Comparison of ENCODE assay signal across 11 cellular contexts in the genomic region with DNA sequence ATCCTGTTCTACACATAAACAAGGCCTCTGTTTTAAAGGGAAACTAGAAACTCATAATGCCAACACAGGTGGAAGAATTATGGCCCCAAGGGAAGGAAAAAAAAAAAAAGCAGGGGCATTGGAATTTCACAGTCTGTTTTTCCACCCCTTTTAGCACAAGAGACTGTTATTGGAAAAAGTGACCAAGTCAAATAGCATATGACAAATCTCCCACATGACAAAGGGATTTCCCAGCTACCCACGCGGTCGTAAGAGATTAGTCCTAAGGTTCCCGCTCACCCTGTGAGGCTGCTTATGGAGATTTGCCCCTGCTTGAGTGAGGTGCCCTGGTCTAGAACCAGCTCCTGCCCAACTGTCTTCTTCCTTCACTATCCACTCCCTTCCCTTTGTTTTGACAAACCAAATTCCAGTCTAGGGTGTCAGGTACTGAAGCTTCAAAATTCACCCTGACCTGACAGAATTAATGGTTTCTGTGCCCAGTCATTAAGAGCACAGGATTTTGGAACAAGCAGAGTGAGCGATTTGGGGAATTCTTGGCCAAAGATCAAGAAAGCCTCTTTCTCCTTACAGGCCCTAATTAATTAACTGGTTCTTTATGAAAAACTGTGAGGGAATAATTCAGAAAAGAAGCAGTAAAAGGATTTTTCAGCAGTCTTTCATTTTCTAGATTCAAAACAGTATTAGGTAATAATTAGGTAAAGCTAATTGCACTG.
A peak's percentile ranks its signal among the peaks of the same experiment; 100 is the strongest.
DNase-seq lines count a peak whose midpoint lies in the region; ATAC-seq and TF ChIP-seq lines count a peak whose summit lies in the region.
"Had no signal": no experiment of that assay in that cellular context is flagged by ENCODE, and none has a peak within 500 bp of the region (broad histone marks: within the 10 kb centered on the region; RNA-seq: fewer than 3 reads in every experiment).

No MANE protein-coding gene starts in this region.

- H3K36me3 ChIP-seq in MG63 = no peaks in the 10 kb centered on the region
- H3K36me3 ChIP-seq: left lung had no signal

- no peak overlapping the region for H3K4me3 Mint-ChIP-seq in activated T-helper 1 cell treated with anti-CD3 and anti-CD28 coated beads, Interleukin-12 subunit alpha, Interleukin-12 subunit beta, Interleukin-2, Interleukin-4 antibody, amounts not matched to agents 30 ng/mL and 10 ng/mL and 1 ng/mL, durations not matched to agents 14 hours and 24 hours and 36 hours

- intact Hi-C loops in activated T-helper 1 cell treated with anti-CD3 and anti-CD28 coated beads, Interleukin-12 subunit alpha, Interleukin-12 subunit beta, Interleukin-2, Interleukin-4 antibody, amounts not matched to agents 30 ng/mL and 10 ng/mL and 1 ng/mL, durations not matched to agents 14 hours and 24 hours and 36 hours (cut with micrococcal nuclease) = no loop called here
- intact Hi-C loops in left ventricle myocardium superior (cut with micrococcal nuclease) = no loop called here

- ATAC-seq in left ventricle myocardium superior (peak; percentile 8), SK-N-SH treated with all-trans-retinoic acid at 6 μM for 48 hours (no peak), HG03108 (IDR thresholded peaks at IDR 0.05; ENCODE audit: unreplicated experiment) (no peak)
- ATAC-seq: left lung had no signal

- POLR2A ChIA-PET in HEK293T (lab: Yijun Ruan, JAX) = no interaction called here

- no peaks in the 10 kb centered on the region for H3K27me3 Mint-ChIP-seq in activated T-helper 1 cell treated with anti-CD3 and anti-CD28 coated beads, Interleukin-12 subunit alpha, Interleukin-12 subunit beta, Interleukin-2, Interleukin-4 antibody, amounts not matched to agents 30 ng/mL and 10 ng/mL and 1 ng/mL, durations not matched to agents 14 hours and 24 hours and 36 hours (ENCODE audit: insufficient read depth)

- H3K9me3 ChIP-seq in MG63 = no peaks in the 10 kb centered on the region
- H3K9me3 ChIP-seq: left lung had no signal

- CTCF ChIA-PET in HEK293T (lab: Yijun Ruan, JAX) = interaction anchor here (0.6 kb wide), 1 partner anchor 85 kb away, joined by 4 read pairs; no protein-coding TSS in a partner anchor

- DNase-seq in HEK293T (ENCODE audit: extremely low spot score) = no peak
- no peak for DNase-seq in activated T-helper 1 cell treated with anti-CD3 and anti-CD28 coated beads, Interleukin-12 subunit alpha, Interleukin-12 subunit beta, Interleukin-2, Interleukin-4 antibody, amounts not matched to agents 30 ng/mL and 10 ng/mL and 1 ng/mL, durations not matched to agents 14 hours and 24 hours and 36 hours (ENCODE audit: low spot score)
- no peak for DNase-seq in left ventricle myocardium superior
- peak; percentile 38 for DNase-seq in stimulated activated CD4-positive, alpha-beta T cell treated with anti-CD3 and anti-CD28 coated beads, Interleukin-4, amount 100 ng/mL, for 24 hours
- DNase-seq in MG63 = no peak
- no peak for DNase-seq in AG08396 (ENCODE audit: low spot score)
- DNase-seq: DMS53, left lung, T1000 had no signal

- H3K4me3 ChIP-seq in MG63 = no peak overlapping the region
- H3K4me3 ChIP-seq: left lung had no signal

- no peaks in the 10 kb centered on the region for H3K9me3 Mint-ChIP-seq in activated T-helper 1 cell treated with anti-CD3 and anti-CD28 coated beads, Interleukin-12 subunit alpha, Interleukin-12 subunit beta, Interleukin-2, Interleukin-4 antibody, amounts not matched to agents 30 ng/mL and 10 ng/mL and 1 ng/mL, durations not matched to agents 14 hours and 24 hours and 36 hours

- H3K36me3 Mint-ChIP-seq in activated T-helper 1 cell treated with anti-CD3 and anti-CD28 coated beads, Interleukin-12 subunit alpha, Interleukin-12 subunit beta, Interleukin-2, Interleukin-4 antibody, amounts not matched to agents 30 ng/mL and 10 ng/mL and 1 ng/mL, durations not matched to agents 14 hours and 24 hours and 36 hours (ENCODE audit: low read depth) = no peaks in the 10 kb centered on the region

- no peaks in the 10 kb centered on the region; the same call in 1 of the 2 replicates for H3K27me3 ChIP-seq in MG63
- H3K27me3 ChIP-seq: left lung had no signal

- peak overlapping the region; percentile 49 for H3K27ac Mint-ChIP-seq in activated T-helper 1 cell treated with anti-CD3 and anti-CD28 coated beads, Interleukin-12 subunit alpha, Interleukin-12 subunit beta, Interleukin-2, Interleukin-4 antibody, amounts not matched to agents 30 ng/mL and 10 ng/mL and 1 ng/mL, durations not matched to agents 14 hours and 24 hours and 36 hours

- peaks cover 13% of the 10 kb centered on the region for H3K4me1 Mint-ChIP-seq in activated T-helper 1 cell treated with anti-CD3 and anti-CD28 coated beads, Interleukin-12 subunit alpha, Interleukin-12 subunit beta, Interleukin-2, Interleukin-4 antibody, amounts not matched to agents 30 ng/mL and 10 ng/mL and 1 ng/mL, durations not matched to agents 14 hours and 24 hours and 36 hours (ENCODE audit: low read depth)

TF ChIP-seq in HEK293T, 16 proteins besides CTCF, POLR2A, EP300 and RAD21:
- no peak for TF ChIP-seq ELF4 (IDR thresholded peaks at IDR 0.05)
- no peak for TF ChIP-seq FOXA1 (IDR thresholded peaks at IDR 0.05)
- TF ChIP-seq TARDBP (IDR thresholded peaks at IDR 0.05) = no peak
- no peak for TF ChIP-seq FOXM1 (IDR thresholded peaks at IDR 0.05; ENCODE audit: borderline replicate concordance)
- no peak for TF ChIP-seq BHLHE40 (IDR thresholded peaks at IDR 0.05; ENCODE audit: borderline replicate concordance)
- no peak for TF ChIP-seq SUZ12 (IDR thresholded peaks at IDR 0.05)
- TF ChIP-seq NFRKB (IDR thresholded peaks at IDR 0.05) = no peak
- no peak for TF ChIP-seq LEF1 (IDR thresholded peaks at IDR 0.05; ENCODE audit: borderline replicate concordance)
- TF ChIP-seq FOXK2 (IDR thresholded peaks at IDR 0.05) = no peak
- TF ChIP-seq SP1 (IDR thresholded peaks at IDR 0.05) = no peak
- no peak for TF ChIP-seq HDGF (IDR thresholded peaks at IDR 0.05; ENCODE audit: borderline replicate concordance)
- TF ChIP-seq PKNOX1 (IDR thresholded peaks at IDR 0.05) = no peak
- peak; percentile 62 for TF ChIP-seq ZNF384 (IDR thresholded peaks at IDR 0.05)
- 0 out of 2 replicates have a peak, but pooled peaks have one; percentile 26 for TF ChIP-seq L3MBTL2 (conservative IDR thresholded peaks at IDR 0.05)
- no peak for TF ChIP-seq ARNT (IDR thresholded peaks at IDR 0.05)
- TF ChIP-seq CTBP1 (IDR thresholded peaks at IDR 0.05; ENCODE audit: borderline replicate concordance) = no peak

TF ChIP-seq in SK-N-SH treated with all-trans-retinoic acid at 6 μM for 48 hours, 23 proteins besides CTCF, POLR2A, EP300 and RAD21 (continues in another document):
- TF ChIP-seq ARNTL (CRISPR knock-in tag; IDR thresholded peaks at IDR 0.05; ENCODE audit: borderline replicate concordance, low read depth) (no peak), TCF4 (CRISPR knock-in tag; IDR thresholded peaks at IDR 0.05; ENCODE audit: borderline replicate concordance) (no peak), ZFP30 (CRISPR knock-in tag; IDR thresholded peaks at IDR 0.05) (no peak), OSR1 (CRISPR knock-in tag; IDR thresholded peaks at IDR 0.05) (no peak), ZC3H10 (CRISPR knock-in tag; IDR thresholded peaks at IDR 0.05) (no peak), ZFP3 (CRISPR knock-in tag; IDR thresholded peaks at IDR 0.05) (no peak), TOX (CRISPR knock-in tag; IDR thresholded peaks at IDR 0.05; ENCODE audit: borderline replicate concordance) (no peak), ZNF565 (CRISPR knock-in tag; conservative IDR thresholded peaks at IDR 0.05; ENCODE audit: low read depth) (no peak), BACH2 (CRISPR knock-in tag; IDR thresholded peaks at IDR 0.05; ENCODE audit: borderline replicate concordance) (no peak), TSHZ2 (CRISPR knock-in tag; IDR thresholded peaks at IDR 0.05) (no peak), ESRRG (CRISPR knock-in tag; IDR thresholded peaks at IDR 0.05) (no peak)
- TF ChIP-seq, protein P1, sequence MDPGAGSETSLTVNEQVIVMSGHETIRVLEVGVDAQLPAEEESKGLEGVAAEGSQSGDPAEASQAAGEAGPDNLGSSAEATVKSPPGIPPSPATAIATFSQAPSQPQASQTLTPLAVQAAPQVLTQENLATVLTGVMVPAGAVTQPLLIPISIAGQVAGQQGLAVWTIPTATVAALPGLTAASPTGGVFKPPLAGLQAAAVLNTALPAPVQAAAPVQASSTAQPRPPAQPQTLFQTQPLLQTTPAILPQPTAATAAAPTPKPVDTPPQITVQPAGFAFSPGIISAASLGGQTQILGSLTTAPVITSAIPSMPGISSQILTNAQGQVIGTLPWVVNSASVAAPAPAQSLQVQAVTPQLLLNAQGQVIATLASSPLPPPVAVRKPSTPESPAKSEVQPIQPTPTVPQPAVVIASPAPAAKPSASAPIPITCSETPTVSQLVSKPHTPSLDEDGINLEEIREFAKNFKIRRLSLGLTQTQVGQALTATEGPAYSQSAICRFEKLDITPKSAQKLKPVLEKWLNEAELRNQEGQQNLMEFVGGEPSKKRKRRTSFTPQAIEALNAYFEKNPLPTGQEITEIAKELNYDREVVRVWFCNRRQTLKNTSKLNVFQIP (CRISPR knock-in tag; IDR thresholded peaks at IDR 0.05; ENCODE audit: borderline replicate concordance, low read depth) = no peak
